ENCODE assay signal across 8 cellular contexts in genomic region chr7:75442465-75443111, GRCh38. TPM values are rescaled to one million over a fixed set of nuclear protein-coding genes. Genes with fewer than 3 reads are reported as not detected.
DNase-seq lines count a peak whose midpoint lies in the region; ATAC-seq and TF ChIP-seq lines count a peak whose summit lies in the region.
"Not testable (repeated sequence)": the region's sequence is repeated elsewhere in the genome, so short reads cannot be mapped to it uniquely, and the experiment has no call there.

No MANE protein-coding gene starts in this region.

- not testable (repeated sequence) for H3K36me3 ChIP-seq in BJ (ENCODE audit: control insufficient read depth, insufficient read depth, low read length)

- peak overlapping the region; percentile 80 to 89 for H3K27ac ChIP-seq in coronary artery

- TF ChIP-seq CTCF in BJ (IDR thresholded peaks at IDR 0.05; ENCODE audit: insufficient read depth, low read depth, low read length); coronary artery (IDR thresholded peaks at IDR 0.05): not testable (repeated sequence)

- POLR2A ChIA-PET in BJ (lab: Charles Lee), result not testable (repeated sequence)

- H3K4me3 ChIP-seq in BJ (ENCODE audit: low read depth, low read length) (peak overlapping the region; percentile 50), coronary artery (peak overlapping the region; percentile 75)

- DNase-seq in BJ (ENCODE audit: low read depth) (peak; percentile 0), NCI-H146 (lab: John Stamatoyannopoulos, UW) (peak; percentile 6), inferior parietal cortex (ENCODE audit: extremely low spot score) (peak; percentile 18), retina (peak; percentile 59)
- DNase-seq in activated CD4-positive, alpha-beta T cell treated with anti-CD3 and anti-CD28 coated beads, Interleukin-2, amount 50 U/mL, for 48 hours, result peak; percentile 21 to 37
- DNase-seq in coronary artery (ENCODE audit: low spot score), result not testable (repeated sequence)

- CTCF ChIA-PET in BJ (lab: Yijun Ruan, JAX), result not testable (repeated sequence)

- peak; percentile 80 for ATAC-seq in HG02973 (IDR thresholded peaks at IDR 0.05; ENCODE audit: unreplicated experiment)

- TF ChIP-seq POLR2A in GM19193 (IDR thresholded peaks at IDR 0.05; ENCODE audit: extremely low read depth, insufficient read depth, insufficient read length), result peak; percentile 37

- not testable (repeated sequence) for H3K27me3 ChIP-seq in BJ (ENCODE audit: control insufficient read depth, insufficient read depth, low read length)

RNA-seq across cellular contexts. Expression of gene POM121C, which starts 43.5 kb away (rescaled TPM):
- 7.4 and 7.9 TPM in 2 replicates for polyA plus RNA-seq in BJ (2011; rRNA removed)
- polyA minus RNA-seq in BJ (2011; rRNA and poly(A)+ RNA removed), result 14.0 and 15.5 TPM in 2 replicates

RNA-seq across cellular contexts. Expression of gene TRIM73, which starts 47.2 kb away (rescaled TPM):
- 0.39 and 0.59 TPM in 2 replicates for polyA plus RNA-seq in BJ (2011; rRNA removed)
- 0.21 and 0.28 TPM in 2 replicates for polyA minus RNA-seq in BJ (2011; rRNA and poly(A)+ RNA removed)

RNA-seq across cellular contexts. Expression of gene SPDYE5, which starts 49.5 kb away (rescaled TPM):
- 0.04 TPM in 1 of 2 replicates, not detected in the other for polyA plus RNA-seq in BJ (2011; rRNA removed)
- not detected in 2 replicates for polyA minus RNA-seq in BJ (2011; rRNA and poly(A)+ RNA removed)
